Comparison of ENCODE assay signal across 20 cellular contexts in the genomic region with DNA sequence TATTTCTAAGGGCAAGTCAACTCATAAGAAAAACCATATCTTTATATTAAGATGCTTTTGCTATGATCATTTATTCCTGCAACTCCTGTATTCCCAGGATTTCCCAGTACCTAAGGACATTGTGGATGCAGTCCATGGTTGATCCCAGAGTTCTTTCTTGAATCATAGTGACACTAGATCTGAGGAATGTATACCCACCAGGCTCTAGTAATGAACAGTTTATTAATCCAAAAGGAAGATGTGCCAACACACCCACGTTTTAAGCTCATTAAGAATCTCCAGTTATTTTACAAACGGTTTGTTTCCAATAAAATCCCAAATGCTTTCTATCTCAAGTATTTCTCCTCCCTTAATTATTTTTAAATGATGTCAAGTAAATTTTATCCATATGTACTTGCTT.
DNase-seq lines count a peak whose midpoint lies in the region; ATAC-seq and TF ChIP-seq lines count a peak whose summit lies in the region.
"Had no signal": no experiment of that assay in that cellular context is flagged by ENCODE, and none has a peak within 500 bp of the region (broad histone marks: within the 10 kb centered on the region; RNA-seq: fewer than 3 reads in every experiment).

No MANE protein-coding gene starts in this region.

- H3K27ac ChIP-seq in GM23248: no peak overlapping the region
- no peak overlapping the region for H3K27ac ChIP-seq in smooth muscle cell (ENCODE audit: low read depth)
- H3K27ac ChIP-seq in GM23338 (ENCODE audit: low read depth): no peak overlapping the region
- H3K27ac ChIP-seq: BLaER1 treated with 17β-estradiol and CSF1 and Interleukin-3, amounts not matched to agents 10 nM and 100 nM had no signal

- no peaks in the 10 kb centered on the region for H3K9me2 ChIP-seq in GM23248 (ENCODE audit: insufficient read depth)
- H3K9me2 ChIP-seq in GM23338 (ENCODE audit: insufficient read depth): no peaks in the 10 kb centered on the region

- peak; percentile 54 for DNase-seq in EH (ENCODE audit: low read depth)
- peak; percentile 26 for DNase-seq in GM23248
- peak; percentile 14 for DNase-seq in fibroblast of mammary gland (ENCODE audit: low read depth)
- no peak for DNase-seq in smooth muscle cell (lab: John Stamatoyannopoulos, UW; ENCODE audit: unreplicated experiment)
- no peak for DNase-seq in activated T-cell treated with anti-CD3 and anti-CD28 coated beads, Interleukin-2, amount 50 U/mL, for 24 hours
- no peak for DNase-seq in GM23338 (ENCODE audit: low spot score)
- DNase-seq: CD4-positive, alpha-beta T cell; CD8-positive, alpha-beta memory T cell; DMS 273 treated with DMSO at 0.1 percent for 48 hours; DMS79; GDM1; GOT3; HFFc6 had no signal

- H3K4me1 ChIP-seq in GM23248 (ENCODE audit: insufficient read depth) (peaks cover 11% of the 10 kb centered on the region; the same call in 1 of the 2 replicates), smooth muscle cell (ENCODE audit: low read depth) (no peaks in the 10 kb centered on the region), GM23338 (ENCODE audit: insufficient read depth) (no peaks in the 10 kb centered on the region)
- H3K4me1 ChIP-seq: BLaER1 treated with 17β-estradiol and CSF1 and Interleukin-3, amounts not matched to agents 10 nM and 100 nM had no signal

- H3K36me3 ChIP-seq in GM23248 (ENCODE audit: low read depth) (no peaks in the 10 kb centered on the region), smooth muscle cell (ENCODE audit: low read depth) (no peaks in the 10 kb centered on the region), GM23338 (ENCODE audit: insufficient read depth) (no peaks in the 10 kb centered on the region)
- H3K36me3 ChIP-seq: BLaER1 treated with 17β-estradiol and CSF1 and Interleukin-3, amounts not matched to agents 10 nM and 100 nM; HAP-1 had no signal

- no peaks in the 10 kb centered on the region for H3K27me3 ChIP-seq in GM23248 (replicated peaks; ENCODE audit: insufficient read depth)
- H3K27me3 ChIP-seq in smooth muscle cell (ENCODE audit: low read depth): no peaks in the 10 kb centered on the region
- H3K27me3 ChIP-seq in GM23338 (ENCODE audit: insufficient read depth): no peaks in the 10 kb centered on the region
- H3K27me3 ChIP-seq: BLaER1 treated with 17β-estradiol and CSF1 and Interleukin-3, amounts not matched to agents 10 nM and 100 nM had no signal

- H2AFZ ChIP-seq in GM23248: 0 out of 2 replicates have a peak overlapping the region, but pooled peaks have one; percentile 36
- H2AFZ ChIP-seq in smooth muscle cell (ENCODE audit: low read depth): peak overlapping the region; percentile 60
- no peak overlapping the region for H2AFZ ChIP-seq in GM23338

- H4K20me1 ChIP-seq in GM23248 (ENCODE audit: insufficient read depth): no peaks in the 10 kb centered on the region
- no peaks in the 10 kb centered on the region for H4K20me1 ChIP-seq in smooth muscle cell (ENCODE audit: low read depth)
- H4K20me1 ChIP-seq in GM23338 (replicated peaks; ENCODE audit: insufficient read depth): no peaks in the 10 kb centered on the region
- H4K20me1 ChIP-seq: BLaER1 treated with 17β-estradiol and CSF1 and Interleukin-3, amounts not matched to agents 10 nM and 100 nM had no signal

- H3K36me3 Mint-ChIP-seq in activated T-cell treated with anti-CD3 and anti-CD28 coated beads, Interleukin-2, amount 50 U/mL, for 24 hours (ENCODE audit: low read depth): no peaks in the 10 kb centered on the region
- no peaks in the 10 kb centered on the region for H3K36me3 Mint-ChIP-seq in GM23338 (ENCODE audit: low read depth)
- H3K36me3 Mint-ChIP-seq: CD8-positive, alpha-beta memory T cell had no signal

- no peak overlapping the region for H3K27ac Mint-ChIP-seq in activated T-cell treated with anti-CD3 and anti-CD28 coated beads, Interleukin-2, amount 50 U/mL, for 24 hours
- H3K27ac Mint-ChIP-seq in GM23338: no peak overlapping the region
- H3K27ac Mint-ChIP-seq: B cell; CD14-positive monocyte; CD4-positive, alpha-beta T cell; CD8-positive, alpha-beta memory T cell; HFFc6 had no signal

- TF ChIP-seq CTCF in fibroblast of mammary gland (conservative IDR thresholded peaks at IDR 0.05; ENCODE audit: control insufficient read depth, insufficient read depth, low read depth, low read length): no peak
- no peak for TF ChIP-seq CTCF in smooth muscle cell (IDR thresholded peaks at IDR 0.05; ENCODE audit: borderline replicate concordance, insufficient read depth, poor library complexity, severe bottlenecking)
- TF ChIP-seq CTCF in GM23338 (conservative IDR thresholded peaks at IDR 0.05; ENCODE audit: low read depth in 2 of 2): no peak

- H3K4me3 ChIP-seq in GM23248: no peak overlapping the region
- H3K4me3 ChIP-seq in fibroblast of mammary gland (ENCODE audit: control insufficient read depth, low read depth, low read length): no peak overlapping the region
- no peak overlapping the region for H3K4me3 ChIP-seq in smooth muscle cell
- H3K4me3 ChIP-seq in GM23338: no peak overlapping the region
- H3K4me3 ChIP-seq: BLaER1 treated with 17β-estradiol and CSF1 and Interleukin-3, amounts not matched to agents 10 nM and 100 nM; GM12878; HAP-1 had no signal

- peaks cover 8% of the 10 kb centered on the region for H3K9me3 Mint-ChIP-seq in activated T-cell treated with anti-CD3 and anti-CD28 coated beads, Interleukin-2, amount 50 U/mL, for 24 hours
- H3K9me3 Mint-ChIP-seq in GM23338: no peaks in the 10 kb centered on the region
- H3K9me3 Mint-ChIP-seq: CD4-positive, alpha-beta T cell had no signal

- no peak overlapping the region for H3K4me3 Mint-ChIP-seq in activated T-cell treated with anti-CD3 and anti-CD28 coated beads, Interleukin-2, amount 50 U/mL, for 24 hours
- H3K4me3 Mint-ChIP-seq in GM23338: no peak overlapping the region
- H3K4me3 Mint-ChIP-seq: B cell; CD14-positive monocyte; CD4-positive, alpha-beta T cell; CD8-positive, alpha-beta memory T cell; HFFc6 had no signal

- no peak for ATAC-seq in HG03460 (IDR thresholded peaks at IDR 0.05; ENCODE audit: unreplicated experiment)
- ATAC-seq in HG02840 (IDR thresholded peaks at IDR 0.05; ENCODE audit: low FRiP score, unreplicated experiment): no peak
- no peak for ATAC-seq in GM23338
- ATAC-seq: GM12878 had no signal

- no peaks in the 10 kb centered on the region for H3F3A ChIP-seq in GM23248 (ENCODE audit: insufficient read depth)
- H3F3A ChIP-seq in smooth muscle cell (ENCODE audit: low read depth): no peaks in the 10 kb centered on the region
- H3F3A ChIP-seq in GM23338 (replicated peaks; ENCODE audit: low read depth): no peaks in the 10 kb centered on the region

- H3K9ac ChIP-seq in GM23248 (no peak overlapping the region), smooth muscle cell (ENCODE audit: low read depth) (no peak overlapping the region)
- H3K9ac ChIP-seq: BLaER1 treated with 17β-estradiol and CSF1 and Interleukin-3, amounts not matched to agents 10 nM and 100 nM had no signal

- H3K79me2 ChIP-seq in GM23248 (ENCODE audit: insufficient read depth): no peaks in the 10 kb centered on the region
- H3K79me2 ChIP-seq in smooth muscle cell (ENCODE audit: low read depth): no peaks in the 10 kb centered on the region
- H3K79me2 ChIP-seq in GM23338 (replicated peaks; ENCODE audit: insufficient read depth): no peaks in the 10 kb centered on the region

- in situ Hi-C loops in GM23248 (cut with MboI): no loop called here

- WGBS in GM23248 (ENCODE audit: low coverage in 1 of 2, low lambda C conversion rate in 2 of 2, missing lambda C conversion rate in 2 of 2), 2 experiments: 1 to 4% methylated on average over 2 of the region's 2 CpGs
- WGBS in smooth muscle cell (ENCODE audit: low lambda C conversion rate): 49% methylated on average over 2 of the region's 2 CpGs

- H3K27me3 Mint-ChIP-seq in activated T-cell treated with anti-CD3 and anti-CD28 coated beads, Interleukin-2, amount 50 U/mL, for 24 hours: no peaks in the 10 kb centered on the region
- H3K27me3 Mint-ChIP-seq in GM23338 (ENCODE audit: insufficient read depth, low read depth, poor library complexity): no peaks in the 10 kb centered on the region
- H3K27me3 Mint-ChIP-seq: B cell; CD4-positive, alpha-beta T cell had no signal

- H3K4me2 ChIP-seq in GM23248 (ENCODE audit: unreplicated experiment) (peak overlapping the region; percentile 36), smooth muscle cell (no peak overlapping the region), GM23338 (no peak overlapping the region)
- H3K4me2 ChIP-seq: BLaER1 treated with 17β-estradiol and CSF1 and Interleukin-3, amounts not matched to agents 10 nM and 100 nM had no signal

- H3K9me3 ChIP-seq in GM23248 (ENCODE audit: low read depth): no peaks in the 10 kb centered on the region
- no peaks in the 10 kb centered on the region for H3K9me3 ChIP-seq in smooth muscle cell (replicated peaks; ENCODE audit: low read depth)
- H3K9me3 ChIP-seq: HAP-1 had no signal

- no peaks in the 10 kb centered on the region for H3K4me1 Mint-ChIP-seq in activated T-cell treated with anti-CD3 and anti-CD28 coated beads, Interleukin-2, amount 50 U/mL, for 24 hours (ENCODE audit: low read depth)
- no peaks in the 10 kb centered on the region for H3K4me1 Mint-ChIP-seq in GM23338
- H3K4me1 Mint-ChIP-seq: B cell; CD8-positive, alpha-beta memory T cell had no signal

TF ChIP-seq in GM23338, 12 proteins besides CTCF, POLR2A, EP300 and RAD21 (continues in another document):
- TF ChIP-seq STAT1 (IDR thresholded peaks at IDR 0.05; ENCODE audit: unreplicated experiment): no peak
- no peak for TF ChIP-seq NANOG (IDR thresholded peaks at IDR 0.05; ENCODE audit: borderline replicate concordance)

Comparison
In these comparisons a context has a peak if more than half of its experiments do, and no peak if none do; other contexts are left out.
1. DNase-seq: peak in EH (single experiment), GM23248 (single experiment) and fibroblast of mammary gland (single experiment); none in smooth muscle cell (single experiment), activated T-cell treated with anti-CD3 and anti-CD28 coated beads, Interleukin-2, amount 50 U/mL, for 24 hours (single experiment) and GM23338 (single experiment).